In genomic region chr2:188833799-188834198, GRCh38 we compare ENCODE assay signal across 2 cellular contexts.
TF ChIP-seq lines count a peak whose summit lies in the region.

No MANE protein-coding gene starts in this region.

TF ChIP-seq in GM23338, 12 proteins besides CTCF, POLR2A, EP300 and RAD21 (continued from another document):
- TF ChIP-seq ZNF462 (CRISPR knock-in tag; IDR thresholded peaks at IDR 0.05) (no peak), ZNF331 (CRISPR knock-in tag; IDR thresholded peaks at IDR 0.05; ENCODE audit: low read depth) (no peak), ZNF114 (CRISPR knock-in tag; IDR thresholded peaks at IDR 0.05) (no peak), EZH2 (IDR thresholded peaks at IDR 0.05; ENCODE audit: low read depth, unreplicated experiment) (no peak), CREB1 (CRISPR knock-in tag; IDR thresholded peaks at IDR 0.05; ENCODE audit: low read depth) (no peak), EZH2phosphoT487 (IDR thresholded peaks at IDR 0.05; ENCODE audit: unreplicated experiment) (no peak), POLR2AphosphoS5 (IDR thresholded peaks at IDR 0.05; ENCODE audit: low read depth) (no peak), REST (IDR thresholded peaks at IDR 0.05; ENCODE audit: unreplicated experiment) (no peak), JUNB (IDR thresholded peaks at IDR 0.05; ENCODE audit: unreplicated experiment) (no peak), ETS1 (IDR thresholded peaks at IDR 0.05) (no peak)

TF ChIP-seq in K562, 482 proteins besides CTCF, POLR2A, EP300 and RAD21 (continued from another document):
- TF ChIP-seq AFF4 (CRISPR knock-in tag; IDR thresholded peaks at IDR 0.05) (no peak), MAFG (tag; conservative IDR thresholded peaks at IDR 0.05) (peak; percentile 16; the same call in 1 of the 2 replicates), ZBTB34 (CRISPR knock-in tag; IDR thresholded peaks at IDR 0.05) (no peak)
